14 cellular contexts compared by ENCODE assay signal in the genomic region with DNA sequence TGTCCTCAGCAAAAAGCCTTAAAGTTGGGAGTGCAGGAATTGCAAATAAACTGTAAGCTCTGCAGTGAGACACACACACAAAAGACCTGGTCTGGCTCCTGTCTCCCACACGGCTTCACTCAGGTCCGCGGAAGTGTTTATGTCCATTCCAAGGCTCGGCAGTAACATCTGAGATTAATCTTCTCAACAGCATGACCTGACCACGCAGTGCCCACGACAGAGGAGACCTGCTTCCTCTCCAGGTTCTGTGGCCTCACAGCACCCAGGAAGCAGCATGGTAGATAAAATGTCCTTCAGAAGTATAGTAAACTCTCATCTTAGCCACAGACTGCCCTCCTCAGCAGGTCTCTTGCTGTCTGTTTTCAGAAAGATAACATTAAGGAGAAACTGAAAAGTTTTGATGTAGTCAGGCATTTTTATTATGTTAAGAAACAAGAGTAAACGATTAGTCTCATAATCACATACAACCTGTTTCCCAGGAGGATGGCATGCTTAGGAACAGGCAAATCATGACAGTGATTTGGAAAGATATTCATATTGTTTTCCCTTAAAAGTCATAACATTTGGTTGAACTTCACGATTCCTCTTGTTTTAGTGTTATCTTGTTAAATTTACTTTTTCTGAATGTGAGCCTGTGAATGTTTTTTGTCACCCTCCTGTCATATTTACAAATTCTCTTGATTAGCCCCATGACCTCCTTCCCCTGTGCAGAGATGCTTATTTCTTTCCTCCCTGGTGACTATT. TPM values are rescaled to one million over a fixed set of nuclear protein-coding genes. Genes with fewer than 3 reads are reported as not detected.
DNase-seq lines count a peak whose midpoint lies in the region; ATAC-seq and TF ChIP-seq lines count a peak whose summit lies in the region.
"Had no signal": no experiment of that assay in that cellular context is flagged by ENCODE, and none has a peak within 500 bp of the region (broad histone marks: within the 10 kb centered on the region; RNA-seq: fewer than 3 reads in every experiment).

No MANE protein-coding gene starts in this region.

- TF ChIP-seq POLR2A in esophagus muscularis mucosa (IDR thresholded peaks at IDR 0.05; ENCODE audit: low read depth): no peak
- no peak for TF ChIP-seq POLR2A in vagina (IDR thresholded peaks at IDR 0.05)

- DNase-seq in activated naive CD8-positive, alpha-beta T cell treated with anti-CD3 and anti-CD28 coated beads, Interleukin-2, amount 10 ng/mL, durations not matched to agents 7 days and 5 days: no peak
- no peak for DNase-seq in activated naive CD8-positive, alpha-beta T cell treated with anti-CD3 and anti-CD28 coated beads for 36 hours
- DNase-seq in esophagus muscularis mucosa (ENCODE audit: extremely low spot score) (no peak), nephron progenitor cell (no peak), vagina (ENCODE audit: extremely low spot score in 2 of 2) (peak in 1 of 2 donors; percentile 93), retina (no peak), cortex of kidney (lab: John Stamatoyannopoulos, UW) (no peak)
- no peak for DNase-seq in activated CD8-positive, alpha-beta memory T cell treated with anti-CD3 and anti-CD28 coated beads, Interleukin-2, amount 50 U/mL, for 48 hours
- DNase-seq: activated CD4-positive, alpha-beta T cell treated with anti-CD3 and anti-CD28 coated beads, Interleukin-2, amount 10 ng/mL, durations not matched to agents 7 days and 5 days; DMS153 had no signal

- H3K4me3 ChIP-seq in esophagus muscularis mucosa (no peak overlapping the region), vagina (no peak overlapping the region)
- H3K4me3 ChIP-seq: cardiac muscle cell, GM12878, ovary had no signal

- H3K9me3 ChIP-seq in esophagus muscularis mucosa (no peaks in the 10 kb centered on the region), vagina (no peaks in the 10 kb centered on the region)
- H3K9me3 ChIP-seq: ovary had no signal

- TF ChIP-seq EP300 in esophagus muscularis mucosa (IDR thresholded peaks at IDR 0.05): no peak

- H3K27ac Mint-ChIP-seq in activated naive CD8-positive, alpha-beta T cell treated with anti-CD3 and anti-CD28 coated beads, Interleukin-2, amount 10 ng/mL, durations not matched to agents 7 days and 5 days: no peak overlapping the region
- no peak overlapping the region for H3K27ac Mint-ChIP-seq in activated naive CD8-positive, alpha-beta T cell treated with anti-CD3 and anti-CD28 coated beads for 36 hours
- peak overlapping the region; percentile 77 for H3K27ac Mint-ChIP-seq in nephron progenitor cell
- H3K27ac Mint-ChIP-seq: activated CD4-positive, alpha-beta T cell treated with anti-CD3 and anti-CD28 coated beads, Interleukin-2, amount 10 ng/mL, durations not matched to agents 7 days and 5 days had no signal

- H3K4me1 Mint-ChIP-seq in activated naive CD8-positive, alpha-beta T cell treated with anti-CD3 and anti-CD28 coated beads, Interleukin-2, amount 10 ng/mL, durations not matched to agents 7 days and 5 days: peaks cover 20% of the 10 kb centered on the region
- peaks cover 8% of the 10 kb centered on the region for H3K4me1 Mint-ChIP-seq in activated naive CD8-positive, alpha-beta T cell treated with anti-CD3 and anti-CD28 coated beads for 36 hours
- peaks cover 24% of the 10 kb centered on the region for H3K4me1 Mint-ChIP-seq in nephron progenitor cell

- ATAC-seq in activated naive CD8-positive, alpha-beta T cell treated with anti-CD3 and anti-CD28 coated beads, Interleukin-2, amount 10 ng/mL, durations not matched to agents 7 days and 5 days (ENCODE audit: low read depth): peak; percentile 73
- ATAC-seq: GM12878 had no signal

- intact Hi-C loops in esophagus muscularis mucosa (cut with DNase I) (no loop called here), vagina (cut with DNase I) (loop anchor here (5.0 to 10.0 kb wide), 2 partner anchors 77 to 170 kb away; a partner anchor contains a TSS)

- H3K27me3 ChIP-seq in esophagus muscularis mucosa: no peaks in the 10 kb centered on the region
- H3K27me3 ChIP-seq in vagina: no peaks in the 10 kb centered on the region
- H3K27me3 ChIP-seq: cardiac muscle cell, ovary had no signal

- WGBS in esophagus muscularis mucosa: 47% methylated on average over 8 of the region's 8 CpGs

- H3K36me3 ChIP-seq in esophagus muscularis mucosa (no peaks in the 10 kb centered on the region), vagina (no peaks in the 10 kb centered on the region)
- H3K36me3 ChIP-seq: cardiac muscle cell, ovary had no signal

- no peaks in the 10 kb centered on the region for H3K9me3 Mint-ChIP-seq in activated naive CD8-positive, alpha-beta T cell treated with anti-CD3 and anti-CD28 coated beads, Interleukin-2, amount 10 ng/mL, durations not matched to agents 7 days and 5 days
- no peaks in the 10 kb centered on the region for H3K9me3 Mint-ChIP-seq in activated naive CD8-positive, alpha-beta T cell treated with anti-CD3 and anti-CD28 coated beads for 36 hours
- no peaks in the 10 kb centered on the region for H3K9me3 Mint-ChIP-seq in nephron progenitor cell
- H3K9me3 Mint-ChIP-seq: activated CD4-positive, alpha-beta T cell treated with anti-CD3 and anti-CD28 coated beads, Interleukin-2, amount 10 ng/mL, durations not matched to agents 7 days and 5 days had no signal

- H3K36me3 Mint-ChIP-seq in activated naive CD8-positive, alpha-beta T cell treated with anti-CD3 and anti-CD28 coated beads, Interleukin-2, amount 10 ng/mL, durations not matched to agents 7 days and 5 days: peaks cover 3% of the 10 kb centered on the region
- no peaks in the 10 kb centered on the region for H3K36me3 Mint-ChIP-seq in activated naive CD8-positive, alpha-beta T cell treated with anti-CD3 and anti-CD28 coated beads for 36 hours
- no peaks in the 10 kb centered on the region for H3K36me3 Mint-ChIP-seq in nephron progenitor cell (ENCODE audit: low read depth)

- H3K27me3 Mint-ChIP-seq in activated naive CD8-positive, alpha-beta T cell treated with anti-CD3 and anti-CD28 coated beads, Interleukin-2, amount 10 ng/mL, durations not matched to agents 7 days and 5 days: no peaks in the 10 kb centered on the region
- H3K27me3 Mint-ChIP-seq in activated naive CD8-positive, alpha-beta T cell treated with anti-CD3 and anti-CD28 coated beads for 36 hours: no peaks in the 10 kb centered on the region
- no peaks in the 10 kb centered on the region for H3K27me3 Mint-ChIP-seq in nephron progenitor cell (ENCODE audit: low read depth, poor library complexity)
- H3K27me3 Mint-ChIP-seq: activated CD4-positive, alpha-beta T cell treated with anti-CD3 and anti-CD28 coated beads, Interleukin-2, amount 10 ng/mL, durations not matched to agents 7 days and 5 days had no signal

- POLR2A ChIA-PET in activated naive CD8-positive, alpha-beta T cell treated with anti-CD3 and anti-CD28 coated beads, Interleukin-2, amount 10 ng/mL, durations not matched to agents 7 days and 5 days (lab: Charles Lee): interaction anchor here (0.9 kb wide), 1 partner anchor 35 kb away, joined by 3 read pairs; no protein-coding TSS in a partner anchor

- no peak overlapping the region for H3K4me3 Mint-ChIP-seq in activated naive CD8-positive, alpha-beta T cell treated with anti-CD3 and anti-CD28 coated beads, Interleukin-2, amount 10 ng/mL, durations not matched to agents 7 days and 5 days
- H3K4me3 Mint-ChIP-seq in activated naive CD8-positive, alpha-beta T cell treated with anti-CD3 and anti-CD28 coated beads for 36 hours: no peak overlapping the region
- H3K4me3 Mint-ChIP-seq in nephron progenitor cell: no peak overlapping the region
- H3K4me3 Mint-ChIP-seq: activated CD4-positive, alpha-beta T cell treated with anti-CD3 and anti-CD28 coated beads, Interleukin-2, amount 10 ng/mL, durations not matched to agents 7 days and 5 days had no signal

- H3K4me1 ChIP-seq in esophagus muscularis mucosa: peaks cover 0 to 39% (median 35%) of the 10 kb centered on the region in 4 donors
- peaks cover 59% of the 10 kb centered on the region for H3K4me1 ChIP-seq in vagina

- TF ChIP-seq CTCF in esophagus muscularis mucosa (IDR thresholded peaks at IDR 0.05): no peak
- no peak for TF ChIP-seq CTCF in nephron progenitor cell (IDR thresholded peaks at IDR 0.05)
- no peak for TF ChIP-seq CTCF in vagina (IDR thresholded peaks at IDR 0.05)

- H3K27ac ChIP-seq in esophagus muscularis mucosa (replicated peaks in 1 of 4): peak overlapping the region; percentile 46 to 74 (median 68)
- H3K27ac ChIP-seq in vagina: peak overlapping the region; percentile 70
- H3K27ac ChIP-seq: cardiac muscle cell had no signal

RNA-seq across cellular contexts. Expression of a gene that starts 34.6 kb away (rescaled TPM):
- total RNA-seq in activated naive CD8-positive, alpha-beta T cell treated with anti-CD3 and anti-CD28 coated beads, Interleukin-2, amount 10 ng/mL, durations not matched to agents 7 days and 5 days: not detected
- not detected for total RNA-seq in activated naive CD8-positive, alpha-beta T cell treated with anti-CD3 and anti-CD28 coated beads for 36 hours
- total RNA-seq in esophagus muscularis mucosa (not detected), vagina (not detected)
- total RNA-seq: activated CD4-positive, alpha-beta T cell treated with anti-CD3 and anti-CD28 coated beads, Interleukin-2, amount 10 ng/mL, durations not matched to agents 7 days and 5 days; cardiac muscle cell; ovary; subcutaneous adipose tissue had no signal
